1 cellular context compared by ENCODE assay signal in the genomic region with DNA sequence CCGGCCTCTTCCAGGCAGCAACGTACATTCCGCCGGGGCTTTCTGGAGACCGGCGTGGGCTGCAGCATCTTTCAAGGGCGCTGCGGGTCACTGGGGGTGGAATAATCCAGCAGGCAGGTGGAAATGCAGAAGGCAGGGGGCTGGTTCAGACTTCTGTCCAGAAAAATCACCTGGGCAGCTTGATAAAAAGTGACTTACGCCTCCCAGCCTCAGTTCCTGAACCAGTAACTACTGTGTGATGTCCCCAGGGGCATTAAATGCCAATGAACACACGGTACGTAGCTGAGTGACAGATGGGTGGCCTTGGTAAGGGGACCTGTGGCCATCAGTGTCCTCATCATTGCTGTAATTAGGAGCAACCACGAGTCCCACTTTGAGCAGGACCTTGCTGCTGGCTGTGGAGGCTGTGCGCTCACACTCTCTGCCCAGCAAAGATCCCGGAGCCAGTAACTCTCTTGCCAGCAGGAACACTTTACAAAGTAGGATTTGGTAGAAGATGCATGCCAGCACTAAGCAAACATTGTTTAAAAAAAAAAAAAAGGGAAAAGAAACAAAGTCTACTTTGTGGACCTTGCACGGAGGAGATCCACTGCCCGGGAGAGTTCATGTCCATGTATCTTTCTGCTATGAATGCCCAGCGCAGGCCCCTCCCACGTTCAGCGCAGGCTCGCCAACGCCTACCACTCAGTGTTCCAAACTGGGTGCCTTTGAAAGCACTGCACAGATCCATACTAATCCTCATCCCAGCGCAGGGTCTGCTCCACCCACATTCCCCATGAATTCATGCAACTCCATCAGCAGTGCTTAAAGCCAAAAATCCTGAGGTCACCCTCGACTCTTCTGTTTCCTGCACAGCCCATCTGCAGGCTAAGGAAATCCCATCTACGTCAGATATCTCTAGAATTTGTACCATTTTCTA.
TF ChIP-seq lines count a peak whose summit lies in the region.

No MANE protein-coding gene starts in this region.

TF ChIP-seq in HepG2, 621 proteins besides CTCF, POLR2A, EP300 and RAD21 (continued from another document and continues in another):
- TF ChIP-seq UBTF (CRISPR knock-in tag; IDR thresholded peaks at IDR 0.05), result peak; percentile 55
- no peak for TF ChIP-seq NR2F1 (CRISPR knock-in tag; IDR thresholded peaks at IDR 0.05)
- TF ChIP-seq, protein P1, sequence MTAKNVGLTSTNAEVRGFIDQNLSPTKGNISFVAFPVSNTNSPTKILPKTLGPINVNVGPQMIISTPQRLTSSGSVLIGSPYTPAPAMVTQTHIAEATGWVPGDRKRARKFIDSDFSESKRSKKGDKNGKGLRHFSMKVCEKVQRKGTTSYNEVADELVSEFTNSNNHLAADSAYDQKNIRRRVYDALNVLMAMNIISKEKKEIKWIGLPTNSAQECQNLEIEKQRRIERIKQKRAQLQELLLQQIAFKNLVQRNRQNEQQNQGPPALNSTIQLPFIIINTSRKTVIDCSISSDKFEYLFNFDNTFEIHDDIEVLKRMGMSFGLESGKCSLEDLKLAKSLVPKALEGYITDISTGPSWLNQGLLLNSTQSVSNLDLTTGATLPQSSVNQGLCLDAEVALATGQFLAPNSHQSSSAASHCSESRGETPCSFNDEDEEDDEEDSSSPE (CRISPR knock-in tag; IDR thresholded peaks at IDR 0.05), result peak; percentile 46; the same call in 1 of the 2 replicates
- no peak for TF ChIP-seq NFAT5 (CRISPR knock-in tag; IDR thresholded peaks at IDR 0.05)
- peak in 1 of 2 experiments; percentile 18; a peak in 1 of 4 replicates for TF ChIP-seq KLF16 (CRISPR knock-in tag; IDR thresholded peaks at IDR 0.05)
- peak; percentile 17; the same call in 1 of the 2 replicates for TF ChIP-seq TARDBP (CRISPR knock-in tag; IDR thresholded peaks at IDR 0.05)
- TF ChIP-seq ZNF724P (CRISPR knock-in tag; IDR thresholded peaks at IDR 0.05; ENCODE audit: borderline replicate concordance), result 0 out of 2 replicates have a peak, but pooled peaks have one; percentile 59
- no peak for TF ChIP-seq SP2 (CRISPR knock-in tag; IDR thresholded peaks at IDR 0.05)
- 0 out of 2 replicates have a peak, but pooled peaks have one; percentile 79 for TF ChIP-seq HNRNPL (IDR thresholded peaks at IDR 0.05; ENCODE audit: low read depth, low read length)
- no peak for TF ChIP-seq ZNF24 (IDR thresholded peaks at IDR 0.05)
- TF ChIP-seq, protein P2, sequence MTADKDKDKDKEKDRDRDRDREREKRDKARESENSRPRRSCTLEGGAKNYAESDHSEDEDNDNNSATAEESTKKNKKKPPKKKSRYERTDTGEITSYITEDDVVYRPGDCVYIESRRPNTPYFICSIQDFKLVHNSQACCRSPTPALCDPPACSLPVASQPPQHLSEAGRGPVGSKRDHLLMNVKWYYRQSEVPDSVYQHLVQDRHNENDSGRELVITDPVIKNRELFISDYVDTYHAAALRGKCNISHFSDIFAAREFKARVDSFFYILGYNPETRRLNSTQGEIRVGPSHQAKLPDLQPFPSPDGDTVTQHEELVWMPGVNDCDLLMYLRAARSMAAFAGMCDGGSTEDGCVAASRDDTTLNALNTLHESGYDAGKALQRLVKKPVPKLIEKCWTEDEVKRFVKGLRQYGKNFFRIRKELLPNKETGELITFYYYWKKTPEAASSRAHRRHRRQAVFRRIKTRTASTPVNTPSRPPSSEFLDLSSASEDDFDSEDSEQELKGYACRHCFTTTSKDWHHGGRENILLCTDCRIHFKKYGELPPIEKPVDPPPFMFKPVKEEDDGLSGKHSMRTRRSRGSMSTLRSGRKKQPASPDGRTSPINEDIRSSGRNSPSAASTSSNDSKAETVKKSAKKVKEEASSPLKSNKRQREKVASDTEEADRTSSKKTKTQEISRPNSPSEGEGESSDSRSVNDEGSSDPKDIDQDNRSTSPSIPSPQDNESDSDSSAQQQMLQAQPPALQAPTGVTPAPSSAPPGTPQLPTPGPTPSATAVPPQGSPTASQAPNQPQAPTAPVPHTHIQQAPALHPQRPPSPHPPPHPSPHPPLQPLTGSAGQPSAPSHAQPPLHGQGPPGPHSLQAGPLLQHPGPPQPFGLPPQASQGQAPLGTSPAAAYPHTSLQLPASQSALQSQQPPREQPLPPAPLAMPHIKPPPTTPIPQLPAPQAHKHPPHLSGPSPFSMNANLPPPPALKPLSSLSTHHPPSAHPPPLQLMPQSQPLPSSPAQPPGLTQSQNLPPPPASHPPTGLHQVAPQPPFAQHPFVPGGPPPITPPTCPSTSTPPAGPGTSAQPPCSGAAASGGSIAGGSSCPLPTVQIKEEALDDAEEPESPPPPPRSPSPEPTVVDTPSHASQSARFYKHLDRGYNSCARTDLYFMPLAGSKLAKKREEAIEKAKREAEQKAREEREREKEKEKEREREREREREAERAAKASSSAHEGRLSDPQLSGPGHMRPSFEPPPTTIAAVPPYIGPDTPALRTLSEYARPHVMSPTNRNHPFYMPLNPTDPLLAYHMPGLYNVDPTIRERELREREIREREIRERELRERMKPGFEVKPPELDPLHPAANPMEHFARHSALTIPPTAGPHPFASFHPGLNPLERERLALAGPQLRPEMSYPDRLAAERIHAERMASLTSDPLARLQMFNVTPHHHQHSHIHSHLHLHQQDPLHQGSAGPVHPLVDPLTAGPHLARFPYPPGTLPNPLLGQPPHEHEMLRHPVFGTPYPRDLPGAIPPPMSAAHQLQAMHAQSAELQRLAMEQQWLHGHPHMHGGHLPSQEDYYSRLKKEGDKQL (CRISPR knock-in tag; IDR thresholded peaks at IDR 0.05; ENCODE audit: low read depth), result 0 out of 2 replicates have a peak, but pooled peaks have one; percentile 19
- TF ChIP-seq SAFB2 (CRISPR knock-in tag; IDR thresholded peaks at IDR 0.05; ENCODE audit: borderline replicate concordance, low read depth), result 0 out of 2 replicates have a peak, but pooled peaks have one; percentile 15
- TF ChIP-seq LCORL (IDR thresholded peaks at IDR 0.05), result no peak
- TF ChIP-seq LCORL (CRISPR knock-in tag; IDR thresholded peaks at IDR 0.05), result peak; percentile 72; the same call in 1 of the 2 replicates
- no peak for TF ChIP-seq HINFP (CRISPR knock-in tag; IDR thresholded peaks at IDR 0.05; ENCODE audit: low read depth)
- TF ChIP-seq, protein P3, sequence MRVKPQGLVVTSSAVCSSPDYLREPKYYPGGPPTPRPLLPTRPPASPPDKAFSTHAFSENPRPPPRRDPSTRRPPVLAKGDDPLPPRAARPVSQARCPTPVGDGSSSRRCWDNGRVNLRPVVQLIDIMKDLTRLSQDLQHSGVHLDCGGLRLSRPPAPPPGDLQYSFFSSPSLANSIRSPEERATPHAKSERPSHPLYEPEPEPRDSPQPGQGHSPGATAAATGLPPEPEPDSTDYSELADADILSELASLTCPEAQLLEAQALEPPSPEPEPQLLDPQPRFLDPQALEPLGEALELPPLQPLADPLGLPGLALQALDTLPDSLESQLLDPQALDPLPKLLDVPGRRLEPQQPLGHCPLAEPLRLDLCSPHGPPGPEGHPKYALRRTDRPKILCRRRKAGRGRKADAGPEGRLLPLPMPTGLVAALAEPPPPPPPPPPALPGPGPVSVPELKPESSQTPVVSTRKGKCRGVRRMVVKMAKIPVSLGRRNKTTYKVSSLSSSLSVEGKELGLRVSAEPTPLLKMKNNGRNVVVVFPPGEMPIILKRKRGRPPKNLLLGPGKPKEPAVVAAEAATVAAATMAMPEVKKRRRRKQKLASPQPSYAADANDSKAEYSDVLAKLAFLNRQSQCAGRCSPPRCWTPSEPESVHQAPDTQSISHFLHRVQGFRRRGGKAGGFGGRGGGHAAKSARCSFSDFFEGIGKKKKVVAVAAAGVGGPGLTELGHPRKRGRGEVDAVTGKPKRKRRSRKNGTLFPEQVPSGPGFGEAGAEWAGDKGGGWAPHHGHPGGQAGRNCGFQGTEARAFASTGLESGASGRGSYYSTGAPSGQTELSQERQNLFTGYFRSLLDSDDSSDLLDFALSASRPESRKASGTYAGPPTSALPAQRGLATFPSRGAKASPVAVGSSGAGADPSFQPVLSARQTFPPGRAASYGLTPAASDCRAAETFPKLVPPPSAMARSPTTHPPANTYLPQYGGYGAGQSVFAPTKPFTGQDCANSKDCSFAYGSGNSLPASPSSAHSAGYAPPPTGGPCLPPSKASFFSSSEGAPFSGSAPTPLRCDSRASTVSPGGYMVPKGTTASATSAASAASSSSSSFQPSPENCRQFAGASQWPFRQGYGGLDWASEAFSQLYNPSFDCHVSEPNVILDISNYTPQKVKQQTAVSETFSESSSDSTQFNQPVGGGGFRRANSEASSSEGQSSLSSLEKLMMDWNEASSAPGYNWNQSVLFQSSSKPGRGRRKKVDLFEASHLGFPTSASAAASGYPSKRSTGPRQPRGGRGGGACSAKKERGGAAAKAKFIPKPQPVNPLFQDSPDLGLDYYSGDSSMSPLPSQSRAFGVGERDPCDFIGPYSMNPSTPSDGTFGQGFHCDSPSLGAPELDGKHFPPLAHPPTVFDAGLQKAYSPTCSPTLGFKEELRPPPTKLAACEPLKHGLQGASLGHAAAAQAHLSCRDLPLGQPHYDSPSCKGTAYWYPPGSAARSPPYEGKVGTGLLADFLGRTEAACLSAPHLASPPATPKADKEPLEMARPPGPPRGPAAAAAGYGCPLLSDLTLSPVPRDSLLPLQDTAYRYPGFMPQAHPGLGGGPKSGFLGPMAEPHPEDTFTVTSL (CRISPR knock-in tag; IDR thresholded peaks at IDR 0.05; ENCODE audit: borderline replicate concordance), result peak; percentile 67; the same call in 1 of the 2 replicates
- TF ChIP-seq ZNF788 (CRISPR knock-in tag; IDR thresholded peaks at IDR 0.05; ENCODE audit: borderline replicate concordance), result 0 out of 2 replicates have a peak, but pooled peaks have one; percentile 15
- peak; percentile 32; the same call in 1 of the 2 replicates for TF ChIP-seq NR2C2 (CRISPR knock-in tag; IDR thresholded peaks at IDR 0.05; ENCODE audit: borderline replicate concordance)
- TF ChIP-seq ZNF44 (CRISPR knock-in tag; IDR thresholded peaks at IDR 0.05), result 0 out of 2 replicates have a peak, but pooled peaks have one; percentile 48
- TF ChIP-seq EZH2 (conservative IDR thresholded peaks at IDR 0.05; ENCODE audit: low read depth, low read length), result no peak
- TF ChIP-seq PAF1 (CRISPR knock-in tag; IDR thresholded peaks at IDR 0.05), result no peak
- no peak for TF ChIP-seq ELF1 (CRISPR knock-in tag; IDR thresholded peaks at IDR 0.05)
- TF ChIP-seq CENPX (CRISPR knock-in tag; IDR thresholded peaks at IDR 0.05), result no peak
